Comparison of ENCODE assay signal across 20 cellular contexts in the genomic region with DNA sequence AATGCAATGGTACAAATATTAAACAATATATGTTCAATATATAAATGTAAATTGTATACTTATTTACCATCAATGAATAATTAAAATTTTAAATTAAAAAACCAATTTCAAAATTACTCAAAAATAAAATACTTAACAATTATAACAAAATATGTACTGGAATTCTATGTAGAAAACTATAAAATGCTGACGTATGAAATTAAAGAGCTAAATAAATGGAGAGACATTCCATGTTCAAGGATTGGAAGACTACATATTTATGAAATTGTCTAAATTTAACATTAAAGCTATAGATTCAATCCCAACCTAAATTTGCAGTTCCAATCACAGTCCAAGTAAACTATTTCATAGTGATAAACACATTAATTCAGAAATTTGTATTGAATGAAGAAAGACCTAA.
DNase-seq lines count a peak whose midpoint lies in the region; ATAC-seq, FAIRE-seq and TF ChIP-seq lines count a peak whose summit lies in the region.
"Had no signal": no experiment of that assay in that cellular context is flagged by ENCODE, and none has a peak within 500 bp of the region (broad histone marks: within the 10 kb centered on the region; RNA-seq: fewer than 3 reads in every experiment).

No MANE protein-coding gene starts in this region.

- no peak overlapping the region for H3K4me3 ChIP-seq in HepG2 (replicated peaks in 1 of 3; ENCODE audit: insufficient read depth in 1 of 3, low read depth in 2 of 3, low read length in 3 of 3)
- no peak overlapping the region for H3K4me3 ChIP-seq in right lobe of liver
- no peak overlapping the region for H3K4me3 ChIP-seq in kidney (ENCODE audit: low read length in 2 of 2)
- H3K4me3 ChIP-seq: GM12878, GM23338 had no signal

- H3K9me3 ChIP-seq in HepG2 (ENCODE audit: low read length), result no peaks in the 10 kb centered on the region
- H3K9me3 ChIP-seq in right lobe of liver, result no peaks in the 10 kb centered on the region
- no peaks in the 10 kb centered on the region for H3K9me3 ChIP-seq in kidney (ENCODE audit: control insufficient read depth in 1 of 2, low read length in 2 of 2)

- H3K4me2 ChIP-seq in HepG2 (ENCODE audit: low read depth, low read length), result no peak overlapping the region
- H3K4me2 ChIP-seq: GM23338 had no signal

- TF ChIP-seq EP300 in HepG2 (IDR thresholded peaks at IDR 0.05; ENCODE audit: low read depth in 2 of 2, low read length in 2 of 2) (no peak), HepG2 (CRISPR knock-in tag; IDR thresholded peaks at IDR 0.05; ENCODE audit: borderline replicate concordance) (no peak)

- H4K20me1 ChIP-seq in HepG2 (ENCODE audit: insufficient read depth, low read length), result no peaks in the 10 kb centered on the region

- no peak for TF ChIP-seq RAD21 in HepG2 (CRISPR knock-in tag; IDR thresholded peaks at IDR 0.05)

- H3K9ac ChIP-seq in HepG2 (ENCODE audit: insufficient read depth, low read depth, low read length) (no peak overlapping the region), kidney (ENCODE audit: low read length in 2 of 2) (no peak overlapping the region)

- H3K4me1 ChIP-seq in HepG2 (ENCODE audit: insufficient read depth, low read length) (no peaks in the 10 kb centered on the region), right lobe of liver (no peaks in the 10 kb centered on the region), kidney (ENCODE audit: control insufficient read depth in 1 of 2, insufficient read depth in 1 of 2, low read depth in 1 of 2, low read length in 2 of 2) (no peaks in the 10 kb centered on the region)

- H3K27ac ChIP-seq in HepG2 (ENCODE audit: extremely low read length, insufficient read depth, low read length), result no peak overlapping the region
- H3K27ac ChIP-seq in right lobe of liver, result no peak overlapping the region
- H3K27ac ChIP-seq in kidney (ENCODE audit: low read depth in 2 of 2, low read length in 2 of 2), result no peak overlapping the region
- H3K27ac ChIP-seq: 22Rv1 had no signal

- no TSS peak for BruUV-seq in HepG2 (replicated peaks; lab: Mats Ljungman, UMichigan)

- POLR2A ChIA-PET in HepG2 (lab: Yijun Ruan, JAX), result no interaction called here

- no peak for ATAC-seq in HepG2
- ATAC-seq in right lobe of liver, result no peak
- no peak for ATAC-seq in GM18870 (IDR thresholded peaks at IDR 0.05; ENCODE audit: unreplicated experiment)
- ATAC-seq: GM12878, GM23338, HCT116 had no signal

- H3K27me3 ChIP-seq in HepG2 (ENCODE audit: control insufficient read depth in 1 of 2, insufficient read depth in 2 of 2, low read length in 2 of 2), result no peaks in the 10 kb centered on the region
- H3K27me3 ChIP-seq in right lobe of liver, result no peaks in the 10 kb centered on the region

- TF ChIP-seq CTCF in HepG2 (CRISPR knock-in tag; IDR thresholded peaks at IDR 0.05) (no peak), right lobe of liver (IDR thresholded peaks at IDR 0.05) (no peak), kidney (IDR thresholded peaks at IDR 0.05; ENCODE audit: borderline replicate concordance, extremely low read depth, insufficient read depth) (no peak)

- H3K36me3 ChIP-seq in HepG2 (replicated peaks in 1 of 2; ENCODE audit: control insufficient read depth in 1 of 2, insufficient read depth in 2 of 2, low read length in 2 of 2) (no peaks in the 10 kb centered on the region), right lobe of liver (no peaks in the 10 kb centered on the region), kidney (ENCODE audit: control insufficient read depth in 1 of 2, insufficient read depth in 2 of 2, low read length in 2 of 2) (no peaks in the 10 kb centered on the region)

- CTCF ChIA-PET in HepG2 (lab: Yijun Ruan, JAX; ENCODE audit: low intra/inter-chr PET ratio, low total read pairs), result no interaction called here

- H2AFZ ChIP-seq in HepG2 (ENCODE audit: low read length), result no peak overlapping the region
- H2AFZ ChIP-seq: GM23338 had no signal

- TF ChIP-seq POLR2A in HepG2 (IDR thresholded peaks at IDR 0.05; ENCODE audit: insufficient read depth in 1 of 2, low read depth in 2 of 2, low read length in 2 of 2), result no peak
- no peak for TF ChIP-seq POLR2A in right lobe of liver (IDR thresholded peaks at IDR 0.05)

- DNase-seq in HepG2 (ENCODE audit: low spot score), result no peak
- DNase-seq in right lobe of liver, result no peak
- no peak for DNase-seq in RCC 7860 (ENCODE audit: low spot score)
- no peak for DNase-seq in kidney
- DNase-seq in activated CD8-positive, alpha-beta memory T cell treated with anti-CD3 and anti-CD28 coated beads for 24 hours, result no peak
- DNase-seq in NCI-H128 (lab: John Stamatoyannopoulos, UW; ENCODE audit: unreplicated experiment), result no peak
- DNase-seq: C1 segment of cervical spinal cord; Calu3; CD4-positive, alpha-beta memory T cell; COR-L47; DMS153; DND-41; GDM1; H9 had no signal

- in situ Hi-C loops in HepG2 (cut with HindIII; ENCODE audit: extremely low pct_ligation_motif_present, low pct_unique_long_range_greater_than_20kb), result no loop called here

- intact Hi-C loops in HepG2 (cut with micrococcal nuclease; ENCODE audit: unreplicated experiment), result no loop called here
- intact Hi-C loops in right lobe of liver (cut with DNase I), result no loop called here
- intact Hi-C loops in kidney (cut with DNase I), result no loop called here

- WGBS in HepG2 (ENCODE audit: low lambda C conversion rate), result 2% methylated on average over 1 of the region's 1 CpG
- WGBS in right lobe of liver (ENCODE audit: insufficient coverage, low coverage, low lambda C conversion rate, missing lambda C conversion rate), result 0% methylated on average over 1 of the region's 1 CpG

- H3K79me2 ChIP-seq in HepG2 (ENCODE audit: insufficient read depth, low read length), result no peaks in the 10 kb centered on the region

- FAIRE-seq in HepG2 (lab: Jason Lieb, UNC) (no peak), RCC 7860 (lab: Jason Lieb, UNC) (peak; percentile 58), colon (lab: Jason Lieb, UNC) (peak; percentile 18), kidney (lab: Jason Lieb, UNC) (peak; percentile 69)
- FAIRE-seq: GM12878 had no signal

TF ChIP-seq in HepG2, 621 proteins besides CTCF, POLR2A, EP300 and RAD21:
- TF ChIP-seq ZNF776 (CRISPR knock-in tag; IDR thresholded peaks at IDR 0.05) (no peak), NFIB (CRISPR knock-in tag; IDR thresholded peaks at IDR 0.05; ENCODE audit: borderline replicate concordance) (no peak), MAFF (IDR thresholded peaks at IDR 0.05; ENCODE audit: low read depth, low read length) (peak; percentile 44; the same call in 1 of the 2 replicates), NFE2L2 (IDR thresholded peaks at IDR 0.05; ENCODE audit: low read length) (no peak), UBTF (CRISPR knock-in tag; IDR thresholded peaks at IDR 0.05) (no peak), SUZ12 (IDR thresholded peaks at IDR 0.05; ENCODE audit: low read depth, low read length) (no peak), MAFK (conservative IDR thresholded peaks at IDR 0.05 in 1 of 2, IDR thresholded peaks at IDR 0.05 in 1 of 2; ENCODE audit: low read length in 2 of 2) (peak; percentile 33 to 77; a peak in 3 of 4 replicates)
- TF ChIP-seq, protein P1, sequence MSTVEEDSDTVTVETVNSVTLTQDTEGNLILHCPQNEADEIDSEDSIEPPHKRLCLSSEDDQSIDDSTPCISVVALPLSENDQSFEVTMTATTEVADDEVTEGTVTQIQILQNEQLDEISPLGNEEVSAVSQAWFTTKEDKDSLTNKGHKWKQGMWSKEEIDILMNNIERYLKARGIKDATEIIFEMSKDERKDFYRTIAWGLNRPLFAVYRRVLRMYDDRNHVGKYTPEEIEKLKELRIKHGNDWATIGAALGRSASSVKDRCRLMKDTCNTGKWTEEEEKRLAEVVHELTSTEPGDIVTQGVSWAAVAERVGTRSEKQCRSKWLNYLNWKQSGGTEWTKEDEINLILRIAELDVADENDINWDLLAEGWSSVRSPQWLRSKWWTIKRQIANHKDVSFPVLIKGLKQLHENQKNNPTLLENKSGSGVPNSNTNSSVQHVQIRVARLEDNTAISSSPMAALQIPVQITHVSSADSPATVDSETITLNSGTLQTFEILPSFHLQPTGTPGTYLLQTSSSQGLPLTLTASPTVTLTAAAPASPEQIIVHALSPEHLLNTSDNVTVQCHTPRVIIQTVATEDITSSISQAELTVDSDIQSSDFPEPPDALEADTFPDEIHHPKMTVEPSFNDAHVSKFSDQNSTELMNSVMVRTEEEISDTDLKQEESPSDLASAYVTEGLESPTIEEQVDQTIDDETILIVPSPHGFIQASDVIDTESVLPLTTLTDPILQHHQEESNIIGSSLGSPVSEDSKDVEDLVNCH (CRISPR knock-in tag; IDR thresholded peaks at IDR 0.05), result no peak
